Comparison of ENCODE assay signal across 1 cellular context in genomic region chr2:178242552-178242883, GRCh38.
TF ChIP-seq lines count a peak whose summit lies in the region.

No MANE protein-coding gene starts in this region.

TF ChIP-seq in GM23338, 12 proteins besides CTCF, POLR2A, EP300 and RAD21 (continued from another document):
- TF ChIP-seq REST (IDR thresholded peaks at IDR 0.05; ENCODE audit: unreplicated experiment) (no peak), ZNF462 (CRISPR knock-in tag; IDR thresholded peaks at IDR 0.05) (no peak)
